ENCODE assay signal across 34 cellular contexts in the genomic region with DNA sequence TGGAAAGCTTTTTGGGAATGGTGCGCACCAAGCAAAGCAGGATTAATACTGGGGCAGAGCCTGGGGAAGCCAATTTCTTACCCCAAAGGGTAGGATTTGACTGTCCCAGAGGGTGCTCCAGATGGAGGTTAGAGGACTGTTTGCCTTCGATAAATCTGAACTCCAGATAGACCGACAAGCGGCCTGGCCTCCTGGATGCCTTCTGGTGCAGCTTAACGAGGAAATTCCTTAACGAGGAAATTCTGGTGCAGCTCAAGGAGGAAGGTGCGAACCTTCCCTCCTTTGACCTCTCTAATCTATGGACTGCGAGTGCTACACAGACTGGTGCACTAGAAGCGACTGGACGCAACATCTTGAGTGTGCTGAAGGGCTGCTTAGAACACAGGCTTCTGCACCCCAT. TPM values are rescaled to one million over a fixed set of nuclear protein-coding genes. Genes with fewer than 3 reads are reported as not detected.
"Had no signal": no experiment of that assay in that cellular context is flagged by ENCODE, and none has a peak within 500 bp of the region (broad histone marks: within the 10 kb centered on the region; RNA-seq: fewer than 3 reads in every experiment).

No MANE protein-coding gene starts in this region.

- H3K27ac ChIP-seq: brain microvascular endothelial cell, coronary artery, esophagus muscularis mucosa, foreskin keratinocyte, gastrocnemius medialis, heart right ventricle had no signal

- H3K4me3 Mint-ChIP-seq: activated CD4-positive, alpha-beta memory T cell treated with anti-CD3 and anti-CD28 coated beads, Interleukin-2, amount 10 ng/mL, durations not matched to agents 7 days and 5 days; activated CD4-positive, alpha-beta T cell treated with anti-CD3 and anti-CD28 coated beads, Interleukin-2, amount 10 ng/mL, durations not matched to agents 7 days and 5 days; activated naive CD4-positive, alpha-beta T cell treated with anti-CD3 and anti-CD28 coated beads, Interleukin-2, amount 10 ng/mL, durations not matched to agents 7 days and 5 days; activated naive CD8-positive, alpha-beta T cell treated with anti-CD3 and anti-CD28 coated beads, Interleukin-2, amount 10 ng/mL, durations not matched to agents 7 days and 5 days; activated T-cell treated with anti-CD3 and anti-CD28 coated beads, Interleukin-2, amount 50 U/mL, for 24 hours; activated T-cell treated with anti-CD3 and anti-CD28 coated beads, Interleukin-2, amount 50 U/mL, for 72 hours; central memory CD8-positive, alpha-beta T cell; dendritic cell treated with granulocyte-macrophage colony-stimulating factor and Interleukin-4, amounts not matched to agents 40 ng/mL and 50 ng/mL, for 4 days; effector memory CD8-positive, alpha-beta T cell; T-helper 17 cell; T-helper 2 cell treated with Interferon-gamma antibody and Interleukin-4, amounts not matched to agents 5 μg/mL and 100 μg/mL, for 36 hours had no signal

- H3K27ac Mint-ChIP-seq: activated CD4-positive, alpha-beta memory T cell treated with anti-CD3 and anti-CD28 coated beads, Interleukin-2, amount 10 ng/mL, durations not matched to agents 7 days and 5 days; activated CD4-positive, alpha-beta T cell treated with anti-CD3 and anti-CD28 coated beads, Interleukin-2, amount 10 ng/mL, durations not matched to agents 7 days and 5 days; activated naive CD4-positive, alpha-beta T cell treated with anti-CD3 and anti-CD28 coated beads, Interleukin-2, amount 10 ng/mL, durations not matched to agents 7 days and 5 days; activated naive CD4-positive, alpha-beta T cell treated with anti-CD3 and anti-CD28 coated beads, Interleukin-2, amount 50 U/mL, for 72 hours; activated naive CD8-positive, alpha-beta T cell treated with anti-CD3 and anti-CD28 coated beads, Interleukin-2, amount 10 ng/mL, durations not matched to agents 7 days and 5 days; activated T-cell treated with anti-CD3 and anti-CD28 coated beads, Interleukin-2, amount 50 U/mL, for 24 hours; activated T-cell treated with anti-CD3 and anti-CD28 coated beads, Interleukin-2, amount 50 U/mL, for 72 hours; dendritic cell treated with granulocyte-macrophage colony-stimulating factor and Interleukin-4, amounts not matched to agents 40 ng/mL and 50 ng/mL, for 4 days; effector memory CD8-positive, alpha-beta T cell; T-helper 2 cell treated with Interferon-gamma antibody and Interleukin-4, amounts not matched to agents 5 μg/mL and 100 μg/mL, for 36 hours had no signal

- H3K27me3 ChIP-seq: brain microvascular endothelial cell had no signal

- FAIRE-seq: astrocyte, bronchial epithelial cell had no signal

- H3K36me3 ChIP-seq: brain microvascular endothelial cell, esophagus muscularis mucosa, gastrocnemius medialis, heart right ventricle had no signal

- H3K4me1 Mint-ChIP-seq: T-helper 17 cell had no signal

- H3K4me3 ChIP-seq: coronary artery, esophagus muscularis mucosa, gastrocnemius medialis, heart right ventricle had no signal

- H3K36me3 Mint-ChIP-seq: activated naive CD4-positive, alpha-beta T cell treated with anti-CD3 and anti-CD28 coated beads, Interleukin-2, amount 10 ng/mL, durations not matched to agents 7 days and 5 days; activated naive CD4-positive, alpha-beta T cell treated with anti-CD3 and anti-CD28 coated beads, Interleukin-2, amount 50 U/mL, for 72 hours; activated naive CD8-positive, alpha-beta T cell treated with anti-CD3 and anti-CD28 coated beads, Interleukin-2, amount 10 ng/mL, durations not matched to agents 7 days and 5 days had no signal

- H3K9me3 Mint-ChIP-seq: activated CD4-positive, alpha-beta memory T cell treated with anti-CD3 and anti-CD28 coated beads, Interleukin-2, amount 10 ng/mL, durations not matched to agents 7 days and 5 days; activated CD4-positive, alpha-beta T cell treated with anti-CD3 and anti-CD28 coated beads, Interleukin-2, amount 10 ng/mL, durations not matched to agents 7 days and 5 days; activated naive CD4-positive, alpha-beta T cell treated with anti-CD3 and anti-CD28 coated beads, Interleukin-2, amount 10 ng/mL, durations not matched to agents 7 days and 5 days; activated naive CD4-positive, alpha-beta T cell treated with anti-CD3 and anti-CD28 coated beads, Interleukin-2, amount 50 U/mL, for 72 hours; activated naive CD8-positive, alpha-beta T cell treated with anti-CD3 and anti-CD28 coated beads, Interleukin-2, amount 10 ng/mL, durations not matched to agents 7 days and 5 days; activated T-cell treated with anti-CD3 and anti-CD28 coated beads, Interleukin-2, amount 50 U/mL, for 24 hours; activated T-cell treated with anti-CD3 and anti-CD28 coated beads, Interleukin-2, amount 50 U/mL, for 72 hours; central memory CD8-positive, alpha-beta T cell; dendritic cell treated with granulocyte-macrophage colony-stimulating factor and Interleukin-4, amounts not matched to agents 40 ng/mL and 50 ng/mL, for 4 days; effector memory CD8-positive, alpha-beta T cell; T-helper 2 cell treated with Interferon-gamma antibody and Interleukin-4, amounts not matched to agents 5 μg/mL and 100 μg/mL, for 36 hours had no signal

- H3K4me1 ChIP-seq: esophagus muscularis mucosa, foreskin keratinocyte, gastrocnemius medialis had no signal

- H3K9me3 ChIP-seq: esophagus muscularis mucosa, gastrocnemius medialis, heart right ventricle had no signal

- DNase-seq: activated CD4-positive, alpha-beta memory T cell treated with anti-CD3 and anti-CD28 coated beads, Interleukin-2, amount 10 ng/mL, durations not matched to agents 7 days and 5 days; activated CD4-positive, alpha-beta T cell treated with anti-CD3 and anti-CD28 coated beads for 4 hours; activated CD4-positive, alpha-beta T cell treated with anti-CD3 and anti-CD28 coated beads, Interleukin-2, amount 10 ng/mL, durations not matched to agents 7 days and 5 days; activated CD4-positive, alpha-beta T cell treated with anti-CD3 and anti-CD28 coated beads, Interleukin-2, amount 50 U/mL, for 4 hours; activated CD4-positive, CD25-positive, alpha-beta regulatory T cell; activated CD4-positive, CD25-positive, alpha-beta regulatory T cell treated with anti-CD3 and anti-CD28 coated beads, Interleukin-2, amount 50 U/mL, for 72 hours; activated CD8-positive, alpha-beta memory T cell treated with anti-CD3 and anti-CD28 coated beads, Interleukin-2, amount 50 U/mL, for 48 hours; activated gamma-delta T cell; activated naive CD4-positive, alpha-beta T cell; activated naive CD4-positive, alpha-beta T cell treated with anti-CD3 and anti-CD28 coated beads, Interleukin-2, amount 10 ng/mL, durations not matched to agents 7 days and 5 days; activated naive CD8-positive, alpha-beta T cell treated with anti-CD3 and anti-CD28 coated beads, Interleukin-2, amount 10 ng/mL, durations not matched to agents 7 days and 5 days; activated T-cell treated with anti-CD3 and anti-CD28 coated beads for 4 hours; activated T-cell treated with anti-CD3 and anti-CD28 coated beads, Interleukin-2, amount 50 U/mL, for 24 hours; activated T-cell treated with anti-CD3 and anti-CD28 coated beads, Interleukin-2, amount 50 U/mL, for 72 hours; amniotic stem cell; anterior cingulate cortex; brain microvascular endothelial cell; effector CD4-positive, alpha-beta T cell; effector memory CD8-positive, alpha-beta T cell; erythroblast; foreskin keratinocyte; gastrocnemius medialis; T-helper 1 cell; T-helper 17 cell; T1000 had no signal

RNA-seq across cellular contexts. Expression of a gene that starts 6.5 kb away (rescaled TPM):
- total RNA-seq: activated CD4-positive, alpha-beta memory T cell treated with anti-CD3 and anti-CD28 coated beads, Interleukin-2, amount 10 ng/mL, durations not matched to agents 7 days and 5 days; activated CD4-positive, alpha-beta T cell treated with anti-CD3 and anti-CD28 coated beads, Interleukin-2, amount 10 ng/mL, durations not matched to agents 7 days and 5 days; activated naive CD4-positive, alpha-beta T cell treated with anti-CD3 and anti-CD28 coated beads, Interleukin-2, amount 50 U/mL, for 72 hours; activated naive CD8-positive, alpha-beta T cell treated with anti-CD3 and anti-CD28 coated beads, Interleukin-2, amount 10 ng/mL, durations not matched to agents 7 days and 5 days; activated T-cell treated with anti-CD3 and anti-CD28 coated beads, Interleukin-2, amount 50 U/mL, for 72 hours; T-helper 17 cell had no signal
